In the genomic region with DNA sequence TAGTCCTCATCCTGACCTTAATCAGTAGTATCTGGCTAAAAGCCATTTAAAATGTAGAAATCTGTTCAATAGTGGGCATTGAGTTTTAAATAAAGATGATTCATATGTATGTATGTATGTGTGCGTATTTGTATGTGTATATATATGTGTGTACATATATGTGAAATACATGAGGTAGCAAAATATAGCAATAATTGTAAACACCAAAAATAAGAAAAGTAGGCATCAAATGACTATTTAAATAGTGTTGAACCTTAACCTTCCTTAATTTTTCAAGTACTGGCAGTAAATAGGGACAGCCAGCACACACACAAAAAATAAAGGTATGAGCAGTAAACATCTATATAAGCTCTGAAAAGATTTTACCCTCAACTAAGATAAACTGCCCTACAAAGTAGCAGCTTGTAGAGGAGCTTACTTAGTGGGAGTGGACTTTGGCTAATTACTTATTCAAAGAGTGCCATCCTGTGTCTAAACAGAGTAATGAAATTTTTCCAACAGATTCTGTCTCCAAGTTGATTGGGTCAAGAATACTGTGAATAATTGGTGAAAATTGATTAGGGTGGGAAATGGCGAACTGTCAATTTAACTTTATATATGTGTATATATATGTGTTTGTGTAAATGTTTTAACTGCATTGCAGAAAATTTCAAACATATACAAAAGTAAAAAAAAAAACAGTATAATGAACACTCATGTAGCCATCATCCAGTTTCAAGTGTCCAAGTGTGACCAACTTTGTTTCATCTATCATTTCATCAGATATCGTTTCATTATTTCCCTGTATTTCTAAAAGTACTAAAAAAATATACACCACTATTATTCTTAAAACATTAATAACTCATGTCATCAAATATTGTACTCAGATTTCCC, we compare ENCODE assay signal across 8 cellular contexts. TPM values are rescaled to one million over a fixed set of nuclear protein-coding genes. Genes with fewer than 3 reads are reported as not detected.
DNase-seq lines count a peak whose midpoint lies in the region; ATAC-seq and TF ChIP-seq lines count a peak whose summit lies in the region.

No MANE protein-coding gene starts in this region.

- no peak overlapping the region for H3K27ac ChIP-seq in KMS-11
- H3K27ac ChIP-seq in RWPE2 (ENCODE audit: poor library complexity, severe bottlenecking): peak overlapping the region; percentile 78
- H3K27ac ChIP-seq in duodenal mucosa (ENCODE audit: low read depth, low read length): peak overlapping the region; percentile 7
- H3K27ac ChIP-seq in mesenchymal stem cell (ENCODE audit: low read length, poor library complexity, severe bottlenecking): peak overlapping the region; percentile 87
- peak overlapping the region; percentile 79 to 90 (median 86) for H3K27ac ChIP-seq in transverse colon

- H3K4ac ChIP-seq in mesenchymal stem cell (ENCODE audit: low read depth in 1 of 2, low read length in 2 of 2): no peak overlapping the region

- no peak overlapping the region for H3K4me3 ChIP-seq in KMS-11 (IDR thresholded peaks at IDR 0.05; ENCODE audit: insufficient read depth, low read depth, low read length)
- H3K4me3 ChIP-seq in RWPE2 (ENCODE audit: severe bottlenecking): peak overlapping the region; percentile 45
- peak overlapping the region; percentile 72 to 95 for H3K4me3 ChIP-seq in duodenal mucosa (ENCODE audit: low read depth in 1 of 2, low read length in 2 of 2)
- H3K4me3 ChIP-seq in mesenchymal stem cell (ENCODE audit: insufficient read depth in 1 of 2, low read depth in 1 of 2, low read length in 2 of 2): peak overlapping the region in 1 of 2 experiments; percentile 96
- peak overlapping the region; percentile 35 to 57 (median 44) for H3K4me3 ChIP-seq in transverse colon

- in situ Hi-C loops in transverse colon (cut with MboI; ENCODE audit: low pct_ligation_motif_present in 1 of 4, low pct_unique_long_range_greater_than_20kb in 1 of 4, low sequenced_read_pairs in 3 of 4): loop anchor here (5.0 to 25.0 kb wide), 6 partner anchors 371 to 846 kb away; no protein-coding TSS in a partner anchor

- no peak overlapping the region for H2BK120ac ChIP-seq in mesenchymal stem cell (ENCODE audit: low read depth, low read length)

- TF ChIP-seq EP300 in transverse colon (IDR thresholded peaks at IDR 0.05; ENCODE audit: low read depth): no peak

- H4K8ac ChIP-seq in mesenchymal stem cell (ENCODE audit: low read length): no peak overlapping the region

- no peak overlapping the region for H2BK5ac ChIP-seq in mesenchymal stem cell (ENCODE audit: low read depth, low read length, poor library complexity, severe bottlenecking)

- H3K27me3 ChIP-seq in KMS-11 (ENCODE audit: insufficient read depth, low read depth) (no peaks in the 10 kb centered on the region), RWPE2 (ENCODE audit: insufficient read depth, poor library complexity, severe bottlenecking) (no peaks in the 10 kb centered on the region), duodenal mucosa (ENCODE audit: control insufficient read depth in 1 of 2, insufficient read depth in 2 of 2, low read length in 2 of 2) (no peaks in the 10 kb centered on the region), mesenchymal stem cell (ENCODE audit: control insufficient read depth in 1 of 2, insufficient read depth in 1 of 2, low read length in 2 of 2) (no peaks in the 10 kb centered on the region), transverse colon (no peaks in the 10 kb centered on the region)

- no peaks in the 10 kb centered on the region for H4K20me1 ChIP-seq in KMS-11 (ENCODE audit: insufficient read depth)

- no peak overlapping the region for H3K18ac ChIP-seq in mesenchymal stem cell (ENCODE audit: low read depth in 1 of 2, low read length in 2 of 2)

- intact Hi-C loops in transverse colon (cut with DNase I; ENCODE audit: low total_unique reads): no loop called here

- no peak overlapping the region for H4K91ac ChIP-seq in mesenchymal stem cell (ENCODE audit: low read length)

- TF ChIP-seq POLR2A in transverse colon (IDR thresholded peaks at IDR 0.05): no peak

- no peak overlapping the region for H3K14ac ChIP-seq in mesenchymal stem cell (ENCODE audit: low read length in 2 of 2)

- H2AFZ ChIP-seq in KMS-11 (ENCODE audit: low read depth) (peak overlapping the region; percentile 97), mesenchymal stem cell (ENCODE audit: low read depth, low read length) (no peak overlapping the region)

- no peaks in the 10 kb centered on the region for H3K9me3 ChIP-seq in RWPE2 (ENCODE audit: severe bottlenecking)
- H3K9me3 ChIP-seq in duodenal mucosa (ENCODE audit: control insufficient read depth in 1 of 2, low read length in 2 of 2): no peaks in the 10 kb centered on the region
- no peaks in the 10 kb centered on the region for H3K9me3 ChIP-seq in mesenchymal stem cell (ENCODE audit: control insufficient read depth, low read length)
- no peaks in the 10 kb centered on the region for H3K9me3 ChIP-seq in transverse colon

- H3K4me2 ChIP-seq in KMS-11 (peak overlapping the region; percentile 95), mesenchymal stem cell (ENCODE audit: low read length, poor library complexity, severe bottlenecking) (peak overlapping the region; percentile 92)

- no peak overlapping the region for H2BK12ac ChIP-seq in mesenchymal stem cell (ENCODE audit: low read length in 2 of 2)

- H3K23ac ChIP-seq in mesenchymal stem cell (ENCODE audit: low read length in 2 of 2): no peak overlapping the region

- ATAC-seq in GM21825 (IDR thresholded peaks at IDR 0.05; ENCODE audit: unreplicated experiment): peak; percentile 45
- peak; percentile 58 for ATAC-seq in RWPE2 (ENCODE audit: low read depth)

- TF ChIP-seq CTCF in KMS-11 (conservative IDR thresholded peaks at IDR 0.05; ENCODE audit: low read depth, low read length) (peak; percentile 79), RWPE2 (IDR thresholded peaks at IDR 0.05; ENCODE audit: poor library complexity, severe bottlenecking) (peak; percentile 94), transverse colon (IDR thresholded peaks at IDR 0.05) (peak; percentile 47 to 66 (median 52))

- H3K79me2 ChIP-seq in KMS-11 (ENCODE audit: insufficient read depth, low read depth): no peaks in the 10 kb centered on the region

- H3K36me3 ChIP-seq in KMS-11 (ENCODE audit: insufficient read depth) (no peaks in the 10 kb centered on the region), RWPE2 (ENCODE audit: low read depth) (no peaks in the 10 kb centered on the region), duodenal mucosa (ENCODE audit: control insufficient read depth in 1 of 2, insufficient read depth in 2 of 2, low read length in 2 of 2) (no peaks in the 10 kb centered on the region), mesenchymal stem cell (ENCODE audit: control insufficient read depth in 1 of 2, insufficient read depth in 2 of 2, low read depth in 1 of 2, low read length in 2 of 2) (no peaks in the 10 kb centered on the region), transverse colon (no peaks in the 10 kb centered on the region)

- H3K9ac ChIP-seq in KMS-11 (no peak overlapping the region; the same call in 1 of the 2 replicates), duodenal mucosa (ENCODE audit: low read depth in 1 of 2, low read length in 2 of 2) (peak overlapping the region; percentile 49 to 58), mesenchymal stem cell (ENCODE audit: low read length) (peak overlapping the region; percentile 93)

- H2AK5ac ChIP-seq in mesenchymal stem cell (ENCODE audit: low read length, severe bottlenecking): no peak overlapping the region

- H2BK15ac ChIP-seq in mesenchymal stem cell (ENCODE audit: low read depth, poor library complexity, severe bottlenecking): no peak overlapping the region

- DNase-seq in NCI-H2107 treated with DMSO at 0.1 percent for 48 hours (lab: John Stamatoyannopoulos, UW; ENCODE audit: unreplicated experiment) (peak; percentile 39), NCI-H2107 (lab: John Stamatoyannopoulos, UW) (no peak), RWPE2 (ENCODE audit: low spot score) (no peak), mesenchymal stem cell (peak; percentile 85), transverse colon (no peak)

- WGBS in mesenchymal stem cell: 70% methylated on average over 1 of the region's 3 CpGs
- WGBS in transverse colon (ENCODE audit: low coverage in 1 of 2), 2 donors: 31 to 33% methylated on average over 3 of the region's 3 CpGs

- peaks cover 11% of the 10 kb centered on the region for H3K4me1 ChIP-seq in KMS-11 (ENCODE audit: low read depth, poor library complexity, severe bottlenecking)
- H3K4me1 ChIP-seq in RWPE2 (ENCODE audit: insufficient read depth, poor library complexity, severe bottlenecking): peaks cover 9% of the 10 kb centered on the region
- peaks cover 5 to 18% of the 10 kb centered on the region in 2 donors for H3K4me1 ChIP-seq in duodenal mucosa (ENCODE audit: control insufficient read depth in 1 of 2, insufficient read depth in 2 of 2, low read length in 2 of 2)
- no peaks in the 10 kb centered on the region for H3K4me1 ChIP-seq in mesenchymal stem cell (ENCODE audit: control insufficient read depth, insufficient read depth, low read depth, low read length)
- H3K4me1 ChIP-seq in transverse colon: peaks cover 0 to 29% (median 12%) of the 10 kb centered on the region in 4 donors

- no peaks in the 10 kb centered on the region for H3K79me1 ChIP-seq in mesenchymal stem cell (replicated peaks; ENCODE audit: low read length, poor library complexity, severe bottlenecking)

RNA-seq across cellular contexts. Expression of gene ADAMTS6, which starts 2.0 kb away (rescaled TPM):
- 0.68 TPM for polyA plus RNA-seq in mesenchymal stem cell (2013, experiment 1 of 2)
- 0.67 TPM for polyA plus RNA-seq in mesenchymal stem cell (2013, experiment 2 of 2)
- 1 to 10 TPM in 2 of 4 donors, under 1 TPM in 1, not detected in 1; 0.96 to 2.2 (median 1.1) TPM for total RNA-seq in transverse colon

Comparison
In these comparisons a context has a peak if more than half of its experiments do, and no peak if none do; other contexts are left out.
1. DNase-seq: peak in NCI-H2107 treated with DMSO at 0.1 percent for 48 hours (single experiment) and mesenchymal stem cell (single experiment); none in NCI-H2107 (single experiment), RWPE2 (single experiment) and transverse colon (single experiment).
2. Peak in every context shown above with its lines, with median percentiles within 50 percentile points of each other: CTCF ChIP-seq.